In genomic region chr4:13907255-13907751, GRCh38 we compare ENCODE assay signal across 10 cellular contexts.
DNase-seq lines count a peak whose midpoint lies in the region; ATAC-seq, FAIRE-seq and TF ChIP-seq lines count a peak whose summit lies in the region.
"Had no signal": no experiment of that assay in that cellular context is flagged by ENCODE, and none has a peak within 500 bp of the region (broad histone marks: within the 10 kb centered on the region; RNA-seq: fewer than 3 reads in every experiment).

No MANE protein-coding gene starts in this region.

- no peak overlapping the region for H3K4me2 ChIP-seq in neuronal stem cell (ENCODE audit: insufficient read depth, low read length, poor library complexity, severe bottlenecking)

- H3K27ac Mint-ChIP-seq in activated naive CD8-positive, alpha-beta T cell treated with anti-CD3 and anti-CD28 coated beads, Interleukin-2, amount 50 U/mL, for 24 hours: no peak overlapping the region
- H3K27ac Mint-ChIP-seq in activated naive CD8-positive, alpha-beta T cell treated with anti-CD3 and anti-CD28 coated beads for 36 hours: no peak overlapping the region
- H3K27ac Mint-ChIP-seq in WTC11: no peak overlapping the region
- H3K27ac Mint-ChIP-seq: activated CD4-positive, alpha-beta T cell treated with anti-CD3 and anti-CD28 coated beads, Interleukin-2, amount 10 ng/mL, durations not matched to agents 7 days and 5 days had no signal

- H3K36me3 ChIP-seq in neuronal stem cell (replicated peaks in 1 of 2; ENCODE audit: control insufficient read depth in 2 of 2, insufficient read depth in 2 of 2, low read length in 2 of 2): no peaks in the 10 kb centered on the region
- H3K36me3 ChIP-seq: BLaER1 treated with 17β-estradiol and CSF1 and Interleukin-3, amounts not matched to agents 10 nM and 100 nM had no signal

- H2AK5ac ChIP-seq in neuronal stem cell (ENCODE audit: low read depth, low read length): no peak overlapping the region

- no peak overlapping the region for H2BK120ac ChIP-seq in neuronal stem cell (ENCODE audit: low read depth, low read length)

- peaks cover 2 to 4% of the 10 kb centered on the region in 2 donors for H3K4me1 ChIP-seq in neuronal stem cell (ENCODE audit: control insufficient read depth in 2 of 2, insufficient read depth in 1 of 2, low read depth in 1 of 2, low read length in 2 of 2)

- no peaks in the 10 kb centered on the region for H3K27me3 Mint-ChIP-seq in activated naive CD8-positive, alpha-beta T cell treated with anti-CD3 and anti-CD28 coated beads, Interleukin-2, amount 50 U/mL, for 24 hours
- no peaks in the 10 kb centered on the region for H3K27me3 Mint-ChIP-seq in activated naive CD8-positive, alpha-beta T cell treated with anti-CD3 and anti-CD28 coated beads for 36 hours
- no peaks in the 10 kb centered on the region; the same call in 1 of the 2 replicates for H3K27me3 Mint-ChIP-seq in WTC11 (ENCODE audit: low read depth)

- H2BK12ac ChIP-seq in neuronal stem cell (ENCODE audit: low read length): no peak overlapping the region

- no peak overlapping the region for H4K8ac ChIP-seq in neuronal stem cell (ENCODE audit: low read depth, low read length)

- peak; percentile 36 for ATAC-seq in activated naive CD8-positive, alpha-beta T cell treated with anti-CD3 and anti-CD28 coated beads, Interleukin-2, amount 50 U/mL, for 24 hours
- ATAC-seq in WTC11 (peak; percentile 59), HG03457 (IDR thresholded peaks at IDR 0.05; ENCODE audit: unreplicated experiment) (no peak)

- H2BK5ac ChIP-seq in neuronal stem cell (ENCODE audit: low read length): no peak overlapping the region

- no peak overlapping the region for H2BK15ac ChIP-seq in neuronal stem cell (ENCODE audit: low read length)

- no peak overlapping the region for H3K14ac ChIP-seq in neuronal stem cell (ENCODE audit: low read length)

- H3K18ac ChIP-seq in neuronal stem cell (ENCODE audit: low read length): no peak overlapping the region

- H3K9me3 Mint-ChIP-seq in activated naive CD8-positive, alpha-beta T cell treated with anti-CD3 and anti-CD28 coated beads, Interleukin-2, amount 50 U/mL, for 24 hours: peaks cover 4% of the 10 kb centered on the region
- H3K9me3 Mint-ChIP-seq in activated naive CD8-positive, alpha-beta T cell treated with anti-CD3 and anti-CD28 coated beads for 36 hours: no peaks in the 10 kb centered on the region
- H3K9me3 Mint-ChIP-seq in WTC11: 0 out of 2 replicates have a peak, but pooled peaks cover 3% of the 10 kb centered on the region

- no CpG with 5 or more reads among the region's 1 CpG for WGBS in neuronal stem cell (ENCODE audit: extremely low coverage in 2 of 2, insufficient read length in 2 of 2, insufficient replicate concordance in 1 of 2), 2 donors

- H3K9me3 ChIP-seq in neuronal stem cell (replicated peaks in 1 of 2; ENCODE audit: control insufficient read depth in 2 of 2, insufficient read depth in 1 of 2, low read depth in 1 of 2, low read length in 2 of 2): no peaks in the 10 kb centered on the region
- H3K9me3 ChIP-seq: BLaER1 treated with 17β-estradiol and CSF1 and Interleukin-3, amounts not matched to agents 10 nM and 100 nM had no signal

- H3K79me1 ChIP-seq in neuronal stem cell (ENCODE audit: low read depth, low read length): no peaks in the 10 kb centered on the region

- H3K23ac ChIP-seq in neuronal stem cell (ENCODE audit: low read depth, low read length, poor library complexity): no peak overlapping the region

- no peak overlapping the region for H4K91ac ChIP-seq in neuronal stem cell (ENCODE audit: low read depth, low read length, poor library complexity)

- DNase-seq in activated naive CD8-positive, alpha-beta T cell treated with anti-CD3 and anti-CD28 coated beads, Interleukin-2, amount 50 U/mL, for 24 hours: no peak
- DNase-seq in activated naive CD8-positive, alpha-beta T cell treated with anti-CD3 and anti-CD28 coated beads for 36 hours: no peak
- DNase-seq in WTC11 (ENCODE audit: low spot score): no peak
- peak; percentile 28 for DNase-seq in iPS-NIHi7 (ENCODE audit: extremely low spot score)
- DNase-seq in urothelium cell line (ENCODE audit: low spot score): peak; percentile 68
- no peak for DNase-seq in NCI-H1930 (lab: John Stamatoyannopoulos, UW)
- DNase-seq in neuronal stem cell (ENCODE audit: low spot score): no peak
- DNase-seq: activated CD4-positive, alpha-beta T cell treated with anti-CD3 and anti-CD28 coated beads, Interleukin-2, amount 10 ng/mL, durations not matched to agents 7 days and 5 days had no signal

- H3K27me3 ChIP-seq in neuronal stem cell (ENCODE audit: control insufficient read depth in 3 of 3, insufficient read depth in 3 of 3, low read depth in 1 of 3, low read length in 3 of 3): no peaks in the 10 kb centered on the region
- H3K27me3 ChIP-seq: BLaER1 treated with 17β-estradiol and CSF1 and Interleukin-3, amounts not matched to agents 10 nM and 100 nM had no signal

- no peak overlapping the region for H3K9ac ChIP-seq in neuronal stem cell (ENCODE audit: low read depth, low read length, poor library complexity)
- H3K9ac ChIP-seq: BLaER1 treated with 17β-estradiol and CSF1 and Interleukin-3, amounts not matched to agents 10 nM and 100 nM had no signal

- POLR2A ChIA-PET in WTC11 (lab: Charles Lee): no interaction called here

- no peaks in the 10 kb centered on the region for H3K36me3 Mint-ChIP-seq in activated naive CD8-positive, alpha-beta T cell treated with anti-CD3 and anti-CD28 coated beads, Interleukin-2, amount 50 U/mL, for 24 hours (ENCODE audit: low read depth)
- no peaks in the 10 kb centered on the region for H3K36me3 Mint-ChIP-seq in activated naive CD8-positive, alpha-beta T cell treated with anti-CD3 and anti-CD28 coated beads for 36 hours
- H3K36me3 Mint-ChIP-seq in WTC11: no peaks in the 10 kb centered on the region

- CTCF ChIA-PET in WTC11 (lab: Charles Lee): interaction anchor here (0.7 to 1.5 kb wide), 2 partner anchors 253 to 403 kb away, joined by 4 to 5 read pairs; no protein-coding TSS in a partner anchor

- no peaks in the 10 kb centered on the region for H3K4me1 Mint-ChIP-seq in activated naive CD8-positive, alpha-beta T cell treated with anti-CD3 and anti-CD28 coated beads, Interleukin-2, amount 50 U/mL, for 24 hours
- no peaks in the 10 kb centered on the region for H3K4me1 Mint-ChIP-seq in activated naive CD8-positive, alpha-beta T cell treated with anti-CD3 and anti-CD28 coated beads for 36 hours
- peaks cover 19% of the 10 kb centered on the region for H3K4me1 Mint-ChIP-seq in WTC11
- H3K4me1 Mint-ChIP-seq: activated CD4-positive, alpha-beta T cell treated with anti-CD3 and anti-CD28 coated beads, Interleukin-2, amount 10 ng/mL, durations not matched to agents 7 days and 5 days had no signal

- no peak overlapping the region for H3K4ac ChIP-seq in neuronal stem cell (ENCODE audit: low read length)

- no peak overlapping the region for H3K27ac ChIP-seq in neuronal stem cell (replicated peaks; ENCODE audit: low read length)
- H3K27ac ChIP-seq: BLaER1 treated with 17β-estradiol and CSF1 and Interleukin-3, amounts not matched to agents 10 nM and 100 nM had no signal

- H3K4me3 Mint-ChIP-seq in activated naive CD8-positive, alpha-beta T cell treated with anti-CD3 and anti-CD28 coated beads, Interleukin-2, amount 50 U/mL, for 24 hours: no peak overlapping the region
- H3K4me3 Mint-ChIP-seq in activated naive CD8-positive, alpha-beta T cell treated with anti-CD3 and anti-CD28 coated beads for 36 hours: no peak overlapping the region
- no peak overlapping the region for H3K4me3 Mint-ChIP-seq in WTC11
- H3K4me3 Mint-ChIP-seq: activated CD4-positive, alpha-beta T cell treated with anti-CD3 and anti-CD28 coated beads, Interleukin-2, amount 10 ng/mL, durations not matched to agents 7 days and 5 days had no signal

- no peak for TF ChIP-seq CTCF in WTC11 (IDR thresholded peaks at IDR 0.05)

- H3K4me3 ChIP-seq in neuronal stem cell (ENCODE audit: low read length in 2 of 2): no peak overlapping the region
- H3K4me3 ChIP-seq: BLaER1 treated with 17β-estradiol and CSF1 and Interleukin-3, amounts not matched to agents 10 nM and 100 nM had no signal

- H2AFZ ChIP-seq in neuronal stem cell (ENCODE audit: low read length): no peak overlapping the region

- FAIRE-seq in urothelium cell line (lab: Jason Lieb, UNC): no peak

TF ChIP-seq in WTC11, 78 proteins besides CTCF, POLR2A, EP300 and RAD21 (continues in another document):
- TF ChIP-seq GRHL2 (CRISPR knock-in tag; IDR thresholded peaks at IDR 0.05; ENCODE audit: insufficient replicate concordance, severe bottlenecking) (no peak), MLX (CRISPR knock-in tag; IDR thresholded peaks at IDR 0.05) (no peak), NR2C2 (CRISPR knock-in tag; IDR thresholded peaks at IDR 0.05) (no peak), NR3C1 (CRISPR knock-in tag; conservative IDR thresholded peaks at IDR 0.05; ENCODE audit: low read depth) (no peak), PREB (CRISPR knock-in tag; IDR thresholded peaks at IDR 0.05; ENCODE audit: borderline replicate concordance) (no peak), FOXP1 (CRISPR knock-in tag; IDR thresholded peaks at IDR 0.05; ENCODE audit: borderline replicate concordance) (no peak), HMGA2 (CRISPR knock-in tag; IDR thresholded peaks at IDR 0.05) (no peak), FOXJ3 (CRISPR knock-in tag; IDR thresholded peaks at IDR 0.05; ENCODE audit: borderline replicate concordance) (no peak)

Comparison
In these comparisons a context has a peak if more than half of its experiments do, and no peak if none do; other contexts are left out.
1. DNase-seq: peak in iPS-NIHi7 (single experiment) and urothelium cell line (single experiment); none in activated naive CD8-positive, alpha-beta T cell treated with anti-CD3 and anti-CD28 coated beads, Interleukin-2, amount 50 U/mL, for 24 hours (single experiment), activated naive CD8-positive, alpha-beta T cell treated with anti-CD3 and anti-CD28 coated beads for 36 hours (single experiment), WTC11 (single experiment), NCI-H1930 (0 of 2) and neuronal stem cell (single experiment).